ENCODE assay signal across 25 cellular contexts in genomic region chr2:128573531-128573930, GRCh38.
"Had no signal": no experiment of that assay in that cellular context is flagged by ENCODE, and none has a peak within 500 bp of the region (broad histone marks: within the 10 kb centered on the region; RNA-seq: fewer than 3 reads in every experiment).

No MANE protein-coding gene starts in this region.

- H3K9me3 Mint-ChIP-seq: activated B cell treated with CpG ODN at 0.5 μM for 24 hours; activated T-cell treated with anti-CD3 and anti-CD28 coated beads, Interleukin-2, amount 50 U/mL, for 72 hours; effector memory CD8-positive, alpha-beta T cell; nephron; T-helper 2 cell treated with Interferon-gamma antibody and Interleukin-4, amounts not matched to agents 5 μg/mL and 100 μg/mL, for 36 hours had no signal

- H3K4me1 Mint-ChIP-seq: activated B cell treated with CpG ODN at 0.5 μM for 24 hours, nephron had no signal

- H3K4me3 ChIP-seq: colonic mucosa, dorsolateral prefrontal cortex, gastroesophageal sphincter, hepatocyte, right lobe of liver, skin epidermis, tibial nerve had no signal

- ATAC-seq: activated T-cell treated with anti-CD3 and anti-CD28 coated beads, Interleukin-2, amount 50 U/mL, for 72 hours; effector memory CD8-positive, alpha-beta T cell; gastroesophageal sphincter; right lobe of liver had no signal

- DNase-seq: activated B cell treated with CpG ODN at 0.5 μM for 24 hours; activated CD4-positive, alpha-beta T cell treated with anti-CD3 and anti-CD28 coated beads, Interleukin-2, amount 50 U/mL, for 4 hours; activated naive CD4-positive, alpha-beta T cell; activated T-cell treated with anti-CD3 and anti-CD28 coated beads for 4 hours; activated T-cell treated with anti-CD3 and anti-CD28 coated beads, Interleukin-2, amount 50 U/mL, for 72 hours; anterior cingulate cortex; cerebellar nuclear complex; colonic mucosa; dorsolateral prefrontal cortex; effector memory CD8-positive, alpha-beta T cell; erythroblast; islet precursor cell; left cardiac atrium; midbrain; right lobe of liver; stimulated activated CD4-positive, alpha-beta T cell treated with anti-CD3 and anti-CD28 coated beads, Interleukin-12 subunit alpha, Interleukin-12 subunit beta, amount 100 ng/mL, for 4 hours; stimulated activated CD4-positive, alpha-beta T cell treated with anti-CD3 and anti-CD28 coated beads, Interleukin-4, amount 100 ng/mL, for 1 hour; T-helper 1 cell had no signal

- H3K36me3 ChIP-seq: colonic mucosa, gastroesophageal sphincter, right lobe of liver, tibial nerve had no signal

- H3K27ac Mint-ChIP-seq: activated B cell treated with CpG ODN at 0.5 μM for 24 hours; activated naive CD8-positive, alpha-beta T cell; activated T-cell treated with anti-CD3 and anti-CD28 coated beads, Interleukin-2, amount 50 U/mL, for 72 hours; effector memory CD8-positive, alpha-beta T cell; nephron; T-helper 2 cell treated with Interferon-gamma antibody and Interleukin-4, amounts not matched to agents 5 μg/mL and 100 μg/mL, for 36 hours had no signal

- H3K4me1 ChIP-seq: colonic mucosa, gastroesophageal sphincter, right lobe of liver, tibial nerve had no signal

- H3K4me3 Mint-ChIP-seq: activated B cell treated with CpG ODN at 0.5 μM for 24 hours; activated naive CD8-positive, alpha-beta T cell; activated T-cell treated with anti-CD3 and anti-CD28 coated beads, Interleukin-2, amount 50 U/mL, for 72 hours; effector memory CD8-positive, alpha-beta T cell; nephron; T-helper 2 cell treated with Interferon-gamma antibody and Interleukin-4, amounts not matched to agents 5 μg/mL and 100 μg/mL, for 36 hours had no signal

- H3K27me3 ChIP-seq: colonic mucosa, dorsolateral prefrontal cortex, gastroesophageal sphincter, hepatocyte, right lobe of liver, tibial nerve had no signal

- H3K27ac ChIP-seq: colonic mucosa, dorsolateral prefrontal cortex, gastroesophageal sphincter, hepatocyte, right lobe of liver, skin epidermis, tibial nerve had no signal

- H3K9me3 ChIP-seq: colonic mucosa, gastroesophageal sphincter, right lobe of liver, tibial nerve had no signal

- H3K36me3 Mint-ChIP-seq: activated naive CD8-positive, alpha-beta T cell had no signal

- H3K27me3 Mint-ChIP-seq: activated B cell treated with CpG ODN at 0.5 μM for 24 hours; activated naive CD8-positive, alpha-beta T cell had no signal
